18 cellular contexts compared by ENCODE assay signal in the genomic region with DNA sequence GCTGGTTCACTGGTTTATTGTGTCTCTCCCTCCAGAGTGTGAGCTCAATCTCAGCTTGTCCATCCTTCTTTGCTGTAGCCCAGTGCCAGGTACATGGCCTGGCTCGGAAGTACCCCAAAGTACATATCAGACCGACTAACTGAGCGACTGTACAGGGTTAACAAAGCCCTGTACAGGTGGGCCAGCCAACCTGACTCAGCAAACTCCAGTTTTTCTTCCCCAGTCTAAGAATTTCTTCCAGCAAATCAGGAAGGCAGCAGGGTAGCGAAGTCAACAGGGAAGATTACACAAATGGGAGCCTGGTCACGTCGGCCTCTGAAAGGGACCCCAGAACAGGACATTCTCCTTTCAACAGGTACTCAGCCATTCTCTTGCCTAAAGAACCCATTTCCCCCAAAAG. TPM values are rescaled to one million over a fixed set of nuclear protein-coding genes. Genes with fewer than 3 reads are reported as not detected.
DNase-seq lines count a peak whose midpoint lies in the region; ATAC-seq and TF ChIP-seq lines count a peak whose summit lies in the region.
"Had no signal": no experiment of that assay in that cellular context is flagged by ENCODE, and none has a peak within 500 bp of the region (broad histone marks: within the 10 kb centered on the region; RNA-seq: fewer than 3 reads in every experiment).

No MANE protein-coding gene starts in this region.

- TF ChIP-seq POLR2A in esophagus muscularis mucosa (IDR thresholded peaks at IDR 0.05; ENCODE audit: low read depth), result no peak

- no peak overlapping the region for H2BK12ac ChIP-seq in neuronal stem cell (ENCODE audit: low read length)

- peak overlapping the region; percentile 42 for H3K18ac ChIP-seq in neuronal stem cell (ENCODE audit: low read length)

- no peak overlapping the region for H2BK5ac ChIP-seq in neuronal stem cell (ENCODE audit: low read length)

- CTCF ChIA-PET in CD8-positive, alpha-beta T cell (lab: Charles Lee), result interaction anchor here (0.9 to 6.3 kb wide), 2 partner anchors 21 to 59 kb away, joined by 3 to 27 read pairs; no protein-coding TSS in a partner anchor
- CTCF ChIA-PET in RWPE1 (lab: Yijun Ruan, JAX), result interaction anchor here (1.1 to 4.7 kb wide), 3 partner anchors 34 to 59 kb away, joined by 3 to 26 read pairs (median 4); no protein-coding TSS in a partner anchor

- no peak overlapping the region for H4K8ac ChIP-seq in neuronal stem cell (ENCODE audit: low read depth, low read length)

- no peak overlapping the region for H2AFZ ChIP-seq in neuronal stem cell (ENCODE audit: low read length)

- H3K4me3 ChIP-seq in CD8-positive, alpha-beta T cell (ENCODE audit: low read depth, low read length), result no peak overlapping the region
- H3K4me3 ChIP-seq in esophagus muscularis mucosa (no peak overlapping the region), neuronal stem cell (ENCODE audit: low read length in 2 of 2) (no peak overlapping the region)
- H3K4me3 ChIP-seq: SK-N-MC had no signal

- no peak for TF ChIP-seq CTCF in CD8-positive, alpha-beta T cell (IDR thresholded peaks at IDR 0.05)
- TF ChIP-seq CTCF in RWPE1 (conservative IDR thresholded peaks at IDR 0.05; ENCODE audit: low read depth), result no peak
- TF ChIP-seq CTCF in esophagus muscularis mucosa (IDR thresholded peaks at IDR 0.05), result no peak

- H3K79me1 ChIP-seq in neuronal stem cell (ENCODE audit: low read depth, low read length), result peaks cover 8% of the 10 kb centered on the region

- H2BK120ac ChIP-seq in neuronal stem cell (ENCODE audit: low read depth, low read length), result no peak overlapping the region

- H3K27me3 ChIP-seq in CD8-positive, alpha-beta T cell (ENCODE audit: insufficient read depth, low read length), result no peaks in the 10 kb centered on the region
- H3K27me3 ChIP-seq in esophagus muscularis mucosa (no peaks in the 10 kb centered on the region), neuronal stem cell (ENCODE audit: control insufficient read depth in 3 of 3, insufficient read depth in 3 of 3, low read depth in 1 of 3, low read length in 3 of 3) (no peaks in the 10 kb centered on the region)

- peaks cover 34% of the 10 kb centered on the region for H3K36me3 Mint-ChIP-seq in CD8-positive, alpha-beta T cell

- H3K27me3 Mint-ChIP-seq in CD8-positive, alpha-beta T cell (ENCODE audit: low read depth), result no peaks in the 10 kb centered on the region
- H3K27me3 Mint-ChIP-seq: stimulated activated naive CD8-positive, alpha-beta T cell treated with anti-CD3 and anti-CD28 coated beads, Interleukin-15, Interleukin-2, amounts not matched to agents 100 ng/mL and 50 ng/mL, for 24 hours had no signal

- H3K9me3 ChIP-seq in CD8-positive, alpha-beta T cell (ENCODE audit: low read length), result no peaks in the 10 kb centered on the region
- H3K9me3 ChIP-seq in esophagus muscularis mucosa (no peaks in the 10 kb centered on the region), neuronal stem cell (replicated peaks in 1 of 2; ENCODE audit: control insufficient read depth in 2 of 2, insufficient read depth in 1 of 2, low read depth in 1 of 2, low read length in 2 of 2) (no peaks in the 10 kb centered on the region)

- TF ChIP-seq EP300 in esophagus muscularis mucosa (IDR thresholded peaks at IDR 0.05), result no peak

- no peak overlapping the region for H2BK15ac ChIP-seq in neuronal stem cell (ENCODE audit: low read length)

- H4K91ac ChIP-seq in neuronal stem cell (ENCODE audit: low read depth, low read length, poor library complexity), result no peak overlapping the region

- WGBS in esophagus muscularis mucosa, result 92% methylated on average over 6 of the region's 6 CpGs
- no CpG with 5 or more reads among the region's 6 CpGs for WGBS in neuronal stem cell (ENCODE audit: extremely low coverage in 2 of 2, insufficient read length in 2 of 2, insufficient replicate concordance in 1 of 2), 2 donors

- POLR2A ChIA-PET in CD8-positive, alpha-beta T cell (lab: Charles Lee), result no interaction called here
- POLR2A ChIA-PET in RWPE1 (lab: Yijun Ruan, JAX; ENCODE audit: low non-redundant PET), result no interaction called here

- H3K36me3 ChIP-seq in CD8-positive, alpha-beta T cell (ENCODE audit: insufficient read depth, low read length), result peaks cover 6% of the 10 kb centered on the region
- no peaks in the 10 kb centered on the region for H3K36me3 ChIP-seq in esophagus muscularis mucosa
- peaks cover 7 to 64% of the 10 kb centered on the region in 2 donors for H3K36me3 ChIP-seq in neuronal stem cell (replicated peaks in 1 of 2; ENCODE audit: control insufficient read depth in 2 of 2, insufficient read depth in 2 of 2, low read length in 2 of 2)

- no peak overlapping the region for H3K27ac ChIP-seq in CD8-positive, alpha-beta T cell (ENCODE audit: low read depth, low read length)
- H3K27ac ChIP-seq in RWPE1 (peak overlapping the region; percentile 100), esophagus muscularis mucosa (replicated peaks in 1 of 4) (peak overlapping the region; percentile 92 to 99 (median 95)), neuronal stem cell (replicated peaks; ENCODE audit: low read length) (no peak overlapping the region)
- H3K27ac ChIP-seq: SK-N-MC had no signal

- no peak overlapping the region for H3K14ac ChIP-seq in neuronal stem cell (ENCODE audit: low read length)

- H3K9ac ChIP-seq in neuronal stem cell (ENCODE audit: low read depth, low read length, poor library complexity), result no peak overlapping the region

- DNase-seq in CD8-positive, alpha-beta T cell, result no peak
- DNase-seq in RWPE1 (ENCODE audit: low spot score) (no peak), esophagus muscularis mucosa (ENCODE audit: extremely low spot score) (no peak), neuronal stem cell (ENCODE audit: low spot score) (no peak), left lobe of liver (ENCODE audit: low spot score) (no peak), AG08396 (ENCODE audit: low spot score) (no peak), SIG-M5 (lab: John Stamatoyannopoulos, UW) (no peak)
- DNase-seq: activated CD4-positive, alpha-beta T cell treated with anti-CD3 and anti-CD28 coated beads, Interleukin-2, amount 50 U/mL, for 4 hours; activated T-cell treated with anti-CD3 and anti-CD28 coated beads, Interleukin-2, amount 50 U/mL, for 48 hours; AML-193; cerebellar nuclear complex; DMS153; glutamatergic neuron; NCI-H187; NCI-H510A had no signal

- no peaks in the 10 kb centered on the region for H3K9me3 Mint-ChIP-seq in CD8-positive, alpha-beta T cell
- H3K9me3 Mint-ChIP-seq: stimulated activated naive CD8-positive, alpha-beta T cell treated with anti-CD3 and anti-CD28 coated beads, Interleukin-15, Interleukin-2, amounts not matched to agents 100 ng/mL and 50 ng/mL, for 24 hours had no signal

- H3K4ac ChIP-seq in neuronal stem cell (ENCODE audit: low read length), result no peak overlapping the region

- no peak for ATAC-seq in CD8-positive, alpha-beta T cell
- ATAC-seq in HG03108 (IDR thresholded peaks at IDR 0.05; ENCODE audit: unreplicated experiment) (no peak), left lobe of liver (no peak)

- intact Hi-C loops in CD8-positive, alpha-beta T cell (cut with DNase I, micrococcal nuclease), result no loop called here
- intact Hi-C loops in esophagus muscularis mucosa (cut with DNase I), result no loop called here

- peaks cover 16% of the 10 kb centered on the region for H3K4me1 ChIP-seq in CD8-positive, alpha-beta T cell (ENCODE audit: insufficient read depth, low read length)
- H3K4me1 ChIP-seq in esophagus muscularis mucosa, result peaks cover 83 to 100% (median 97%) of the 10 kb centered on the region in 4 donors
- peaks cover 9% of the 10 kb centered on the region in 2 donors for H3K4me1 ChIP-seq in neuronal stem cell (ENCODE audit: control insufficient read depth in 2 of 2, insufficient read depth in 1 of 2, low read depth in 1 of 2, low read length in 2 of 2)

- peak overlapping the region; percentile 68 for H3K27ac Mint-ChIP-seq in CD8-positive, alpha-beta T cell
- H3K27ac Mint-ChIP-seq: stimulated activated naive CD8-positive, alpha-beta T cell treated with anti-CD3 and anti-CD28 coated beads, Interleukin-15, Interleukin-2, amounts not matched to agents 100 ng/mL and 50 ng/mL, for 24 hours had no signal

- H3K4me2 ChIP-seq in neuronal stem cell (ENCODE audit: insufficient read depth, low read length, poor library complexity, severe bottlenecking), result no peak overlapping the region

- H2AK5ac ChIP-seq in neuronal stem cell (ENCODE audit: low read depth, low read length), result no peak overlapping the region

- no peak overlapping the region for H3K23ac ChIP-seq in neuronal stem cell (ENCODE audit: low read depth, low read length, poor library complexity)

- H3K4me3 Mint-ChIP-seq in CD8-positive, alpha-beta T cell, result no peak overlapping the region
- H3K4me3 Mint-ChIP-seq: stimulated activated naive CD8-positive, alpha-beta T cell treated with anti-CD3 and anti-CD28 coated beads, Interleukin-15, Interleukin-2, amounts not matched to agents 100 ng/mL and 50 ng/mL, for 24 hours had no signal

- H3K4me1 Mint-ChIP-seq in CD8-positive, alpha-beta T cell (ENCODE audit: low read depth), result peaks cover 60% of the 10 kb centered on the region

RNA-seq across cellular contexts. Expression of gene ZMYND8, which starts 31.3 kb away (rescaled TPM):
- total RNA-seq in CD8-positive, alpha-beta T cell, result 10 to 100 TPM; 23.2 to 27.0 TPM
- total RNA-seq in esophagus muscularis mucosa (10 to 100 TPM; 44.6 to 78.6 (median 65.8) TPM), left lobe of liver (13.8 TPM)
- polyA plus RNA-seq in neuronal stem cell (2013, experiment 1 of 2), result 44.7 TPM
- polyA plus RNA-seq in neuronal stem cell (2013, experiment 2 of 2), result 45.0 TPM

Comparison
In these comparisons a context has a peak if more than half of its experiments do, and no peak if none do; other contexts are left out.
1. H3K27ac ChIP-seq: peak in RWPE1 (single experiment) and esophagus muscularis mucosa (4 of 4); none in CD8-positive, alpha-beta T cell (single experiment) and neuronal stem cell (single experiment).